Comparison of ENCODE assay signal across 14 cellular contexts in genomic region chr18:6776193-6776592, GRCh38. TPM values are rescaled to one million over a fixed set of nuclear protein-coding genes. Genes with fewer than 3 reads are reported as not detected.
DNase-seq lines count a peak whose midpoint lies in the region; ATAC-seq and TF ChIP-seq lines count a peak whose summit lies in the region.
"Had no signal": no experiment of that assay in that cellular context is flagged by ENCODE, and none has a peak within 500 bp of the region (broad histone marks: within the 10 kb centered on the region; RNA-seq: fewer than 3 reads in every experiment).

No MANE protein-coding gene starts in this region.

- intact Hi-C loops in right cardiac atrium (cut with DNase I), result no loop called here

- in situ Hi-C loops in astrocyte of the cerebellum (cut with HindIII; ENCODE audit: low sequenced_read_pairs), result no loop called here

- H3K4me3 ChIP-seq in astrocyte of the cerebellum (ENCODE audit: low read depth, low read length) (no peak overlapping the region), right cardiac atrium (ENCODE audit: low read length) (no peak overlapping the region), skeletal muscle cell (ENCODE audit: low read depth, low read length) (no peak overlapping the region)

- no peak for TF ChIP-seq CTCF in astrocyte of the cerebellum (IDR thresholded peaks at IDR 0.05; ENCODE audit: low read depth, low read length, missing control alignments)

- ATAC-seq in right cardiac atrium (peak; percentile 61 to 72), GM21786 (IDR thresholded peaks at IDR 0.05; ENCODE audit: unreplicated experiment) (no peak)

- H3K4me1 ChIP-seq in right cardiac atrium (ENCODE audit: control insufficient read depth, insufficient read depth, low read length), result peaks cover 2% of the 10 kb centered on the region

- 44% methylated on average over 7 of the region's 7 CpGs for WGBS in right cardiac atrium

- H3K27ac ChIP-seq in right cardiac atrium (ENCODE audit: low read length), result no peak overlapping the region
- H3K27ac ChIP-seq: parathyroid adenoma had no signal

- DNase-seq in GM03348 (ENCODE audit: low spot score) (peak; percentile 28), astrocyte of the cerebellum (ENCODE audit: low read depth) (peak; percentile 59), right cardiac atrium (peak in 2 of 3 donors; percentile 16 to 61), skeletal muscle cell (ENCODE audit: low read depth) (peak; percentile 65), NCI-H1694 treated with DMSO at 0.1 percent for 48 hours (lab: John Stamatoyannopoulos, UW) (no peak), NCI-H2107 (lab: John Stamatoyannopoulos, UW) (no peak)
- DNase-seq in stimulated activated naive CD4-positive, alpha-beta T cell treated with Interleukin-2 at 50 U/mL for 16 hours (lab: John Stamatoyannopoulos, UW), result no peak
- DNase-seq: activated gamma-delta T cell treated with Interleukin-2 at 50 U/mL for 16 hours; caudate nucleus; mesendoderm; stimulated activated CD4-positive, alpha-beta T cell treated with anti-CD3 and anti-CD28 coated beads, Interleukin-2, amount 100 ng/mL, for 24 hours had no signal

- H3K9me3 ChIP-seq in right cardiac atrium (ENCODE audit: control insufficient read depth, low read length), result no peaks in the 10 kb centered on the region

- H3K27me3 ChIP-seq in right cardiac atrium (ENCODE audit: control insufficient read depth, insufficient read depth), result no peaks in the 10 kb centered on the region

RNA-seq across cellular contexts. Expression of gene ARHGAP28, which starts 46.7 kb away (rescaled TPM):
- total RNA-seq in right cardiac atrium, result 1 to 10 TPM; 3.2 to 6.1 (median 4.0) TPM
- 0.93 TPM for polyA plus RNA-seq in right cardiac atrium
- total RNA-seq: activated CD8-positive, alpha-beta memory T cell treated with anti-CD3 and anti-CD28 coated beads for 36 hours had no signal

Comparison
In these comparisons a context has a peak if more than half of its experiments do, and no peak if none do; other contexts are left out.
1. DNase-seq: peak in GM03348 (single experiment), astrocyte of the cerebellum (single experiment), right cardiac atrium (2 of 3) and skeletal muscle cell (single experiment); none in NCI-H1694 treated with DMSO at 0.1 percent for 48 hours (single experiment), stimulated activated naive CD4-positive, alpha-beta T cell treated with Interleukin-2 at 50 U/mL for 16 hours (single experiment) and NCI-H2107 (single experiment).